11 cellular contexts compared by ENCODE assay signal in genomic region chr17:41775394-41776226, GRCh38. TPM values are rescaled to one million over a fixed set of nuclear protein-coding genes. Genes with fewer than 3 reads are reported as not detected.
DNase-seq lines count a peak whose midpoint lies in the region; ATAC-seq and TF ChIP-seq lines count a peak whose summit lies in the region.
"Had no signal": no experiment of that assay in that cellular context is flagged by ENCODE, and none has a peak within 500 bp of the region (broad histone marks: within the 10 kb centered on the region; RNA-seq: fewer than 3 reads in every experiment).

No MANE protein-coding gene starts in this region.

- peak overlapping the region; percentile 41 for H3K27ac Mint-ChIP-seq in activated naive CD4-positive, alpha-beta T cell treated with anti-CD3 and anti-CD28 coated beads, Interleukin-2, amount 50 U/mL, for 24 hours
- H3K27ac Mint-ChIP-seq in activated naive CD8-positive, alpha-beta T cell treated with anti-CD3 and anti-CD28 coated beads, Interleukin-2, amount 50 U/mL, for 24 hours: no peak overlapping the region

- no peaks in the 10 kb centered on the region for H3K27me3 ChIP-seq in vagina

- H3K4me3 Mint-ChIP-seq in activated naive CD4-positive, alpha-beta T cell treated with anti-CD3 and anti-CD28 coated beads, Interleukin-2, amount 50 U/mL, for 24 hours: no peak overlapping the region
- no peak overlapping the region for H3K4me3 Mint-ChIP-seq in activated naive CD8-positive, alpha-beta T cell treated with anti-CD3 and anti-CD28 coated beads, Interleukin-2, amount 50 U/mL, for 24 hours

- H3K9me3 ChIP-seq in vagina: no peaks in the 10 kb centered on the region

- intact Hi-C loops in vagina (cut with DNase I): no loop called here

- H3K36me3 Mint-ChIP-seq in activated naive CD4-positive, alpha-beta T cell treated with anti-CD3 and anti-CD28 coated beads, Interleukin-2, amount 50 U/mL, for 24 hours: no peaks in the 10 kb centered on the region
- no peaks in the 10 kb centered on the region for H3K36me3 Mint-ChIP-seq in activated naive CD8-positive, alpha-beta T cell treated with anti-CD3 and anti-CD28 coated beads, Interleukin-2, amount 50 U/mL, for 24 hours (ENCODE audit: low read depth)

- no peak overlapping the region for H3K4me3 ChIP-seq in vagina

- no peak for ATAC-seq in activated naive CD8-positive, alpha-beta T cell treated with anti-CD3 and anti-CD28 coated beads, Interleukin-2, amount 50 U/mL, for 24 hours

- no peaks in the 10 kb centered on the region for H3K27me3 Mint-ChIP-seq in activated naive CD4-positive, alpha-beta T cell treated with anti-CD3 and anti-CD28 coated beads, Interleukin-2, amount 50 U/mL, for 24 hours
- H3K27me3 Mint-ChIP-seq in activated naive CD8-positive, alpha-beta T cell treated with anti-CD3 and anti-CD28 coated beads, Interleukin-2, amount 50 U/mL, for 24 hours: peaks cover 1% of the 10 kb centered on the region

- DNase-seq in activated naive CD4-positive, alpha-beta T cell treated with anti-CD3 and anti-CD28 coated beads, Interleukin-2, amount 50 U/mL, for 16 hours: no peak
- DNase-seq in globus pallidus (ENCODE audit: low spot score) (peak; percentile 94), myocyte (ENCODE audit: low read depth) (peak; percentile 30), vagina (ENCODE audit: extremely low spot score in 2 of 2) (no peak), NCI-H2171 treated with DMSO at 0.1 percent for 48 hours (lab: John Stamatoyannopoulos, UW) (no peak), HK-2 (ENCODE audit: unreplicated experiment) (no peak)
- no peak for DNase-seq in activated naive CD8-positive, alpha-beta T cell treated with anti-CD3 and anti-CD28 coated beads, Interleukin-2, amount 50 U/mL, for 24 hours
- DNase-seq: activated naive CD4-positive, alpha-beta T cell; NCI-H345; T1000 had no signal

- peaks cover 96% of the 10 kb centered on the region for H3K4me1 ChIP-seq in vagina

- H3K36me3 ChIP-seq in vagina: peaks cover 0 to 9% of the 10 kb centered on the region in 2 donors

- H3K4me1 Mint-ChIP-seq in activated naive CD4-positive, alpha-beta T cell treated with anti-CD3 and anti-CD28 coated beads, Interleukin-2, amount 50 U/mL, for 24 hours: no peaks in the 10 kb centered on the region
- no peaks in the 10 kb centered on the region for H3K4me1 Mint-ChIP-seq in activated naive CD8-positive, alpha-beta T cell treated with anti-CD3 and anti-CD28 coated beads, Interleukin-2, amount 50 U/mL, for 24 hours

- no peak for TF ChIP-seq POLR2A in vagina (IDR thresholded peaks at IDR 0.05)

- H3K27ac ChIP-seq in vagina: peak overlapping the region; percentile 88

- TF ChIP-seq CTCF in vagina (IDR thresholded peaks at IDR 0.05): no peak

- H3K9me3 Mint-ChIP-seq in activated naive CD4-positive, alpha-beta T cell treated with anti-CD3 and anti-CD28 coated beads, Interleukin-2, amount 50 U/mL, for 24 hours: no peaks in the 10 kb centered on the region
- H3K9me3 Mint-ChIP-seq in activated naive CD8-positive, alpha-beta T cell treated with anti-CD3 and anti-CD28 coated beads, Interleukin-2, amount 50 U/mL, for 24 hours: no peaks in the 10 kb centered on the region

RNA-seq across cellular contexts. Expression of gene JUP, which starts 10.9 kb away (rescaled TPM):
- 0.51 and 0.78 TPM in 2 replicates for total RNA-seq in myocyte
- 1.3 TPM for polyA plus RNA-seq in myocyte (2012)
- total RNA-seq in vagina: 589 TPM

RNA-seq across cellular contexts. Expression of gene P3H4, which starts 36.1 kb away (rescaled TPM):
- 98.8 and 115 TPM in 2 replicates for total RNA-seq in myocyte
- polyA plus RNA-seq in myocyte (2012): 74.8 TPM
- total RNA-seq in vagina: 11.5 TPM

RNA-seq across cellular contexts. Expression of gene FKBP10, which starts 37.2 kb away (rescaled TPM):
- 164 and 174 TPM in 2 replicates for total RNA-seq in myocyte
- 284 TPM for polyA plus RNA-seq in myocyte (2012)
- total RNA-seq in vagina: 53.5 TPM

RNA-seq across cellular contexts. Expression of gene HAP1, which starts 41.2 kb away (rescaled TPM):
- total RNA-seq in myocyte (0.16 TPM in 1 of 2 replicates, not detected in the other), vagina (1.2 TPM)
- 0.01 TPM for polyA plus RNA-seq in myocyte (2012)

Comparison
In these comparisons a context has a peak if more than half of its experiments do, and no peak if none do; other contexts are left out.
1. DNase-seq: peak in globus pallidus (single experiment) and myocyte (single experiment); none in activated naive CD4-positive, alpha-beta T cell treated with anti-CD3 and anti-CD28 coated beads, Interleukin-2, amount 50 U/mL, for 16 hours (single experiment), vagina (0 of 2), NCI-H2171 treated with DMSO at 0.1 percent for 48 hours (single experiment), activated naive CD8-positive, alpha-beta T cell treated with anti-CD3 and anti-CD28 coated beads, Interleukin-2, amount 50 U/mL, for 24 hours (single experiment) and HK-2 (single experiment).
2. RNA of gene JUP, which starts 10.9 kb away (total RNA-seq): 589 TPM in vagina (single experiment); 0.51 to 0.78 TPM in myocyte; every median in the first group is over 100 times any median in the second.